ENCODE assay signal across 11 cellular contexts in the genomic region with DNA sequence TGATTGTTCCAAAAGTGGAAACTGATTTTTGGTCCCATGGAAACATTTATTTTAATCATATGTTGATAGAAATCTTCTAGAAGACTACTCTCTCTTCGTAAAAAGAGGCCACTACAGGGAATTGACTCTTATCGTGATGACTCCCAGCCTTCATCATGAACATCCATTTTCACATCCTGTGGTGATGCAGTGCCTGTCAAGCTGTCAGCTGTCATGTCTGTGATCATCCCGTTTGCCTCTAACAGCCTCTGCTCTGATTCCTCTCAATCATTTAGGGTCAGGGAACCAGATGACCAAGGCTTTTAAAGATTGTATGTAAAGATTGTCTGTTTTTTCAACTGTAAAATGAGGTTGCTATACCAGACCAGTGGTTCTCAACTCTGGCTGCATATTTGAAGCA.
DNase-seq lines count a peak whose midpoint lies in the region; FAIRE-seq and TF ChIP-seq lines count a peak whose summit lies in the region.
"Had no signal": no experiment of that assay in that cellular context is flagged by ENCODE, and none has a peak within 500 bp of the region (broad histone marks: within the 10 kb centered on the region; RNA-seq: fewer than 3 reads in every experiment).

No MANE protein-coding gene starts in this region.

- no TSS peak for BruUV-seq in PC-9 (replicated peaks; lab: Mats Ljungman, UMichigan)
- BruUV-seq in A673 (replicated peaks; lab: Mats Ljungman, UMichigan), result no TSS peak

- CTCF ChIA-PET in PC-9 (lab: Charles Lee) (no interaction called here), A673 (lab: Charles Lee) (no interaction called here)

- H3K9me2 ChIP-seq in PC-9 (ENCODE audit: insufficient read depth), result peaks cover 4% of the 10 kb centered on the region; the same call in 1 of the 2 replicates

- H4K91ac ChIP-seq in neuronal stem cell (ENCODE audit: low read depth, low read length, poor library complexity), result no peak overlapping the region

- H3K4me1 ChIP-seq in ACC112 (ENCODE audit: control insufficient read depth, insufficient read depth, low read length, unreplicated experiment) (no peaks in the 10 kb centered on the region), neuronal stem cell (ENCODE audit: control insufficient read depth in 2 of 2, insufficient read depth in 1 of 2, low read depth in 1 of 2, low read length in 2 of 2) (no peaks in the 10 kb centered on the region), PC-9 (replicated peaks; ENCODE audit: insufficient read depth) (no peaks in the 10 kb centered on the region), A673 (ENCODE audit: insufficient read depth, low read length, poor library complexity, severe bottlenecking) (no peaks in the 10 kb centered on the region)
- H3K4me1 ChIP-seq: BLaER1 had no signal

- intact Hi-C loops in PC-9 (cut with micrococcal nuclease; ENCODE audit: unreplicated experiment) (no loop called here), A673 (cut with micrococcal nuclease; ENCODE audit: unreplicated experiment) (no loop called here)

- no peaks in the 10 kb centered on the region for H3K79me2 ChIP-seq in ACC112 (ENCODE audit: control insufficient read depth, insufficient read depth, low read length, unreplicated experiment)
- no peaks in the 10 kb centered on the region for H3K79me2 ChIP-seq in PC-9 (ENCODE audit: low read depth)

- H3K14ac ChIP-seq in neuronal stem cell (ENCODE audit: low read length), result no peak overlapping the region

- no peaks in the 10 kb centered on the region for H3K79me1 ChIP-seq in neuronal stem cell (ENCODE audit: low read depth, low read length)

- H2AK5ac ChIP-seq in neuronal stem cell (ENCODE audit: low read depth, low read length), result no peak overlapping the region

- DNase-seq in H54 (ENCODE audit: insufficient read length, low spot score), result no peak
- DNase-seq in SK-N-DZ (ENCODE audit: low spot score), result peak; percentile 94
- no peak for DNase-seq in neuronal stem cell (ENCODE audit: low spot score)
- no peak for DNase-seq in PC-9
- no peak for DNase-seq in stimulated activated CD4-positive, alpha-beta T cell treated with anti-CD3 and anti-CD28 coated beads, Interleukin-1b, Interleukin-23, amount 100 ng/mL, for 48 hours
- no peak for DNase-seq in A673 (ENCODE audit: low spot score)
- DNase-seq: DMS53, GF-D8 had no signal

- H3K9me3 ChIP-seq in neuronal stem cell (replicated peaks in 1 of 2; ENCODE audit: control insufficient read depth in 2 of 2, insufficient read depth in 1 of 2, low read depth in 1 of 2, low read length in 2 of 2) (no peaks in the 10 kb centered on the region), PC-9 (ENCODE audit: insufficient read depth, low read depth) (0 out of 2 replicates have a peak, but pooled peaks cover 4% of the 10 kb centered on the region), A673 (ENCODE audit: low read depth, low read length, poor library complexity, severe bottlenecking) (no peaks in the 10 kb centered on the region)
- H3K9me3 ChIP-seq: BLaER1 had no signal

- peak overlapping the region; percentile 43 for H2AFZ ChIP-seq in ACC112 (ENCODE audit: low read length, unreplicated experiment)
- H2AFZ ChIP-seq in neuronal stem cell (ENCODE audit: low read length), result peak overlapping the region; percentile 40
- no peak overlapping the region for H2AFZ ChIP-seq in PC-9

- no peak overlapping the region for H3K23ac ChIP-seq in neuronal stem cell (ENCODE audit: low read depth, low read length, poor library complexity)

- no peak overlapping the region for H2BK5ac ChIP-seq in neuronal stem cell (ENCODE audit: low read length)

- H2BK120ac ChIP-seq in neuronal stem cell (ENCODE audit: low read depth, low read length), result no peak overlapping the region

- H3K27ac ChIP-seq in ACC112 (ENCODE audit: low read depth, low read length) (no peak overlapping the region), neuronal stem cell (replicated peaks; ENCODE audit: low read length) (no peak overlapping the region), PC-9 (no peak overlapping the region), A673 (ENCODE audit: low read depth, low read length, poor library complexity, severe bottlenecking) (no peak overlapping the region)
- H3K27ac ChIP-seq: BLaER1 had no signal

- H3K4me2 ChIP-seq in neuronal stem cell (ENCODE audit: insufficient read depth, low read length, poor library complexity, severe bottlenecking), result no peak overlapping the region
- H3K4me2 ChIP-seq in PC-9, result no peak overlapping the region
- H3K4me2 ChIP-seq: BLaER1 had no signal

- H3K36me3 ChIP-seq in ACC112 (ENCODE audit: insufficient read depth, low read length) (no peaks in the 10 kb centered on the region), neuronal stem cell (replicated peaks in 1 of 2; ENCODE audit: control insufficient read depth in 2 of 2, insufficient read depth in 2 of 2, low read length in 2 of 2) (no peaks in the 10 kb centered on the region), PC-9 (ENCODE audit: low read depth) (no peaks in the 10 kb centered on the region), A673 (ENCODE audit: insufficient read depth, low read length, poor library complexity, severe bottlenecking) (no peaks in the 10 kb centered on the region)
- H3K36me3 ChIP-seq: BLaER1 had no signal

- no peak overlapping the region for H2BK15ac ChIP-seq in neuronal stem cell (ENCODE audit: low read length)

- POLR2A ChIA-PET in PC-9 (lab: Charles Lee; ENCODE audit: unreplicated experiment) (no interaction called here), A673 (lab: Charles Lee; ENCODE audit: low non-redundant PET) (no interaction called here)

- no peak overlapping the region for H3K4ac ChIP-seq in neuronal stem cell (ENCODE audit: low read length)

- no peaks in the 10 kb centered on the region for H3F3A ChIP-seq in PC-9 (ENCODE audit: insufficient read depth, low read depth)

- no peak overlapping the region for H4K8ac ChIP-seq in neuronal stem cell (ENCODE audit: low read depth, low read length)

- FAIRE-seq in H54 (lab: Jason Lieb, UNC), result peak; percentile 27
- FAIRE-seq: A204.1 had no signal

- H4K20me1 ChIP-seq in PC-9 (ENCODE audit: insufficient read depth), result no peaks in the 10 kb centered on the region
- H4K20me1 ChIP-seq: BLaER1 had no signal

- no peak overlapping the region for H3K18ac ChIP-seq in neuronal stem cell (ENCODE audit: low read length)

- H2BK12ac ChIP-seq in neuronal stem cell (ENCODE audit: low read length), result no peak overlapping the region

- H3K4me3 ChIP-seq in ACC112 (ENCODE audit: low read depth, low read length) (no peak overlapping the region), neuronal stem cell (ENCODE audit: low read length in 2 of 2) (no peak overlapping the region), PC-9 (no peak overlapping the region), A673 (ENCODE audit: low read depth, low read length, poor library complexity, severe bottlenecking) (no peak overlapping the region)
- H3K4me3 ChIP-seq: BLaER1 had no signal

- H3K27me3 ChIP-seq in ACC112 (ENCODE audit: insufficient read depth, low read length) (no peaks in the 10 kb centered on the region), neuronal stem cell (ENCODE audit: control insufficient read depth in 3 of 3, insufficient read depth in 3 of 3, low read depth in 1 of 3, low read length in 3 of 3) (no peaks in the 10 kb centered on the region), PC-9 (ENCODE audit: insufficient read depth, low read depth) (no peaks in the 10 kb centered on the region), A673 (replicated peaks; ENCODE audit: insufficient read depth, low read depth, low read length, poor library complexity) (no peaks in the 10 kb centered on the region)
- H3K27me3 ChIP-seq: BLaER1 had no signal

- TF ChIP-seq POLR2A in H54 (IDR thresholded peaks at IDR 0.05; ENCODE audit: low read depth, low read length), result no peak

- WGBS in neuronal stem cell (ENCODE audit: extremely low coverage in 2 of 2, insufficient read length in 2 of 2, insufficient replicate concordance in 1 of 2), 2 donors, result no CpG with 5 or more reads among the region's 3 CpGs

- TF ChIP-seq CTCF in PC-9 (conservative IDR thresholded peaks at IDR 0.05), result no peak
- no peak for TF ChIP-seq CTCF in A673 (conservative IDR thresholded peaks at IDR 0.05; ENCODE audit: low read depth, low read length)

- no peak overlapping the region for H3K9ac ChIP-seq in neuronal stem cell (ENCODE audit: low read depth, low read length, poor library complexity)
- H3K9ac ChIP-seq: BLaER1 had no signal
